Comparison of ENCODE assay signal across 25 cellular contexts in genomic region chr5:54270326-54270725, GRCh38.
"Had no signal": no experiment of that assay in that cellular context is flagged by ENCODE, and none has a peak within 500 bp of the region (broad histone marks: within the 10 kb centered on the region; RNA-seq: fewer than 3 reads in every experiment).

No MANE protein-coding gene starts in this region.

- ATAC-seq: naive thymus-derived CD4-positive, alpha-beta T cell; natural killer cell; psoas muscle; right cardiac atrium; right lobe of liver; stimulated activated effector memory CD8-positive, alpha-beta T cell treated with anti-CD3 and anti-CD28 coated beads, Interleukin-12 subunit alpha, Interleukin-12 subunit beta, amount 100 ng/mL, for 72 hours; stimulated activated naive B cell treated with anti-CD40 and anti-IgM and Interleukin-4, amounts not matched to agents 10 μg/mL and 1 μg/mL and 100 μg/mL, for 72 hours had no signal

- H3K27me3 ChIP-seq: neural progenitor cell, ovary, right lobe of liver, sigmoid colon, stomach, tibial artery, transverse colon, upper lobe of left lung, uterus had no signal

- H3K36me3 ChIP-seq: neural progenitor cell, ovary, right lobe of liver, sigmoid colon, stomach, tibial artery, transverse colon, upper lobe of left lung, uterus had no signal

- DNase-seq: naive thymus-derived CD4-positive, alpha-beta T cell; natural killer cell; occipital lobe; ovary; posterior cingulate gyrus; psoas muscle; retina; right cardiac atrium; right lobe of liver; sigmoid colon; small intestine; stimulated activated CD4-positive, alpha-beta T cell treated with anti-CD3 and anti-CD28 coated beads, Interleukin-15, amount 100 ng/mL, for 24 hours; stimulated activated CD4-positive, alpha-beta T cell treated with anti-CD3 and anti-CD28 coated beads, Interleukin-2, amount 100 ng/mL, for 24 hours; stimulated activated CD4-positive, alpha-beta T cell treated with anti-CD3 and anti-CD28 coated beads, Interleukin-2, amount 100 ng/mL, for 48 hours; stimulated activated CD4-positive, alpha-beta T cell treated with anti-CD3 and anti-CD28 coated beads, Interleukin-4, amount 100 ng/mL, for 24 hours; stimulated activated naive B cell treated with anti-CD40 and anti-IgM and Interleukin-4, amounts not matched to agents 10 μg/mL and 1 μg/mL and 100 μg/mL, for 72 hours; stimulated activated naive CD4-positive, alpha-beta T cell treated with Interleukin-2 at 50 U/mL for 16 hours; stomach; tibial artery; transverse colon; upper lobe of left lung; uterus had no signal

- H3K27ac ChIP-seq: neural progenitor cell, ovary, parathyroid adenoma, psoas muscle, right lobe of liver, sigmoid colon, stomach, tibial artery, transverse colon, upper lobe of left lung, uterus had no signal

- H3K4me1 ChIP-seq: neural progenitor cell, parathyroid adenoma, psoas muscle, right lobe of liver, sigmoid colon, tibial artery, upper lobe of left lung, uterus had no signal

- H3K4me2 ChIP-seq: neural progenitor cell had no signal

- H3K4me3 ChIP-seq: neural progenitor cell, ovary, psoas muscle, right lobe of liver, sigmoid colon, stomach, tibial artery, transverse colon, upper lobe of left lung, uterus had no signal

- H3K79me2 ChIP-seq: parathyroid adenoma had no signal

- H3K9me3 ChIP-seq: ovary, psoas muscle, right lobe of liver, sigmoid colon, stomach, tibial artery, transverse colon, upper lobe of left lung, uterus had no signal

- H2AFZ ChIP-seq: neural progenitor cell, parathyroid adenoma had no signal
